ENCODE assay signal across 20 cellular contexts in genomic region chr14:72751276-72752033, GRCh38.
"Had no signal": no experiment of that assay in that cellular context is flagged by ENCODE, and none has a peak within 500 bp of the region (broad histone marks: within the 10 kb centered on the region; RNA-seq: fewer than 3 reads in every experiment).

No MANE protein-coding gene starts in this region.

- H3K27ac ChIP-seq: body of pancreas, coronary artery, foreskin keratinocyte, neutrophil had no signal

- H3K36me3 ChIP-seq: neutrophil had no signal

- ATAC-seq: activated CD8-positive, alpha-beta T cell treated with anti-CD3 and anti-CD28 coated beads for 36 hours; body of pancreas; foreskin keratinocyte; left cardiac atrium; stimulated activated naive CD8-positive, alpha-beta T cell treated with anti-CD3 and anti-CD28 coated beads, Interleukin-15, amount 100 ng/mL, for 72 hours had no signal

- H3K4me1 ChIP-seq: body of pancreas, foreskin keratinocyte had no signal

- H3K27me3 ChIP-seq: body of pancreas, foreskin keratinocyte, neutrophil had no signal

- H3K9me3 ChIP-seq: body of pancreas, neutrophil had no signal

- DNase-seq: activated B cell treated with CpG ODN at 0.5 μM for 24 hours; activated CD4-positive, alpha-beta T cell treated with anti-CD3 and anti-CD28 coated beads for 4 hours; activated CD8-positive, alpha-beta T cell treated with anti-CD3 and anti-CD28 coated beads for 36 hours; activated naive CD4-positive, alpha-beta T cell treated with Interleukin-2 at 50 U/mL for 16 hours; activated naive CD8-positive, alpha-beta T cell treated with anti-CD3 and anti-CD28 coated beads, Interleukin-2, amount 10 ng/mL, durations not matched to agents 7 days and 5 days; activated T-cell treated with anti-CD3 and anti-CD28 coated beads, Interleukin-2, amount 50 U/mL, for 1 hour; body of pancreas; central memory CD4-positive, alpha-beta T cell; effector CD4-positive, alpha-beta T cell; foreskin keratinocyte; glutamatergic neuron; hippocampal formation; left cardiac atrium; natural killer cell; stimulated activated CD4-positive, alpha-beta T cell treated with anti-CD3 and anti-CD28 coated beads, Interleukin-2, amount 100 ng/mL, for 24 hours; stimulated activated naive CD8-positive, alpha-beta T cell treated with anti-CD3 and anti-CD28 coated beads, Interleukin-15, amount 100 ng/mL, for 72 hours; T-helper 1 cell; T-helper 9 cell had no signal

- H3K4me3 ChIP-seq: body of pancreas, coronary artery had no signal
